28 cellular contexts compared by ENCODE assay signal in the genomic region with DNA sequence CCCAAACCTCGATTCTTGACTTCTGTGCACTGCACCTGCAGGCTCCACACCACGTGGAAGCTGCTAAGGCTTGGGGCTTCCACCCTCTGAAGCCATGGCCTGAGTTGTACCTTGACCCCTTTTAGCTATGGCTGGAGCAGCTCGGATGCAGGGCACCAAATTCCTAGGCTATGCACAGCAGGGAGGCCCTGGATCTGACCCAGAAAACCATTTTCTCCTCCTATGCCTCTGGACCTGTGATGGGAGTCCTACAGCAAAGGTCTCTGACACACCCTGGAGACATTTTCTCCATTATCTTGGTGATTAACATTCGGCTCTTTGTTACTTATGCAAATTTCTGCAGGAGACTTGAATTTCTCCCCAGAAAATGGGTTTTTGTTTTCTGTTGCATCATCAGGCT.
"Had no signal": no experiment of that assay in that cellular context is flagged by ENCODE, and none has a peak within 500 bp of the region (broad histone marks: within the 10 kb centered on the region; RNA-seq: fewer than 3 reads in every experiment).

No MANE protein-coding gene starts in this region.

- H3K4me1 ChIP-seq: colonic mucosa, esophagus squamous epithelium, foreskin keratinocyte, gastrocnemius medialis, gastroesophageal sphincter had no signal

- H3K9me3 ChIP-seq: colonic mucosa, esophagus muscularis mucosa, gastrocnemius medialis, gastroesophageal sphincter had no signal

- DNase-seq: colonic mucosa; cortex of kidney; dermis blood vessel endothelial cell; dorsolateral prefrontal cortex; effector CD4-positive, alpha-beta T cell; effector CD8-positive, alpha-beta T cell; effector memory CD4-positive, alpha-beta T cell; effector memory CD8-positive, alpha-beta T cell; endodermal cell; erythroblast; esophagus squamous epithelium; foreskin fibroblast; foreskin keratinocyte; foreskin melanocyte; gastrocnemius medialis; glutamatergic neuron; head of caudate nucleus; heart left ventricle; heart right ventricle had no signal

- H3K27ac ChIP-seq: colonic mucosa, coronary artery, dorsolateral prefrontal cortex, epithelial cell of prostate, esophagus muscularis mucosa, esophagus squamous epithelium, foreskin keratinocyte, gastrocnemius medialis, gastroesophageal sphincter, heart left ventricle, heart right ventricle had no signal

- H3K27me3 ChIP-seq: colonic mucosa, dorsolateral prefrontal cortex, esophagus muscularis mucosa, esophagus squamous epithelium, foreskin keratinocyte, gastrocnemius medialis, gastroesophageal sphincter, heart left ventricle, heart right ventricle had no signal

- H3K36me3 ChIP-seq: colonic mucosa, esophagus muscularis mucosa, esophagus squamous epithelium, gastrocnemius medialis, gastroesophageal sphincter, heart left ventricle, heart right ventricle had no signal

- FAIRE-seq: colon, endometrium, endothelial cell of umbilical vein, frontal cortex had no signal

- ATAC-seq: effector memory CD8-positive, alpha-beta T cell; esophagus mucosa; foreskin keratinocyte; gastrocnemius medialis; gastroesophageal sphincter; heart left ventricle; heart right ventricle had no signal

- H3K4me3 ChIP-seq: colonic mucosa, coronary artery, dorsolateral prefrontal cortex, esophagus muscularis mucosa, esophagus squamous epithelium, gastrocnemius medialis, gastroesophageal sphincter, heart left ventricle, heart right ventricle had no signal
